Comparison of ENCODE assay signal across 22 cellular contexts in genomic region chr17:75932852-75933251, GRCh38.
"Had no signal": no experiment of that assay in that cellular context is flagged by ENCODE, and none has a peak within 500 bp of the region (broad histone marks: within the 10 kb centered on the region; RNA-seq: fewer than 3 reads in every experiment).

No MANE protein-coding gene starts in this region.

- H3K27ac ChIP-seq: colonic mucosa, esophagus muscularis mucosa, foreskin keratinocyte, gastroesophageal sphincter, heart left ventricle, hepatocyte, left lung, lower lobe of right lung had no signal

- H3K4me3 Mint-ChIP-seq: central memory CD8-positive, alpha-beta T cell; dendritic cell treated with granulocyte-macrophage colony-stimulating factor and Interleukin-4, amounts not matched to agents 40 ng/mL and 50 ng/mL, for 4 days; effector memory CD8-positive, alpha-beta T cell; endodermal cell; immature natural killer cell had no signal

- ATAC-seq: effector memory CD8-positive, alpha-beta T cell; foreskin keratinocyte; gastroesophageal sphincter; heart left ventricle; left cardiac atrium; left lung; left ventricle myocardium superior; lower lobe of right lung had no signal

- H3K27ac Mint-ChIP-seq: dendritic cell treated with granulocyte-macrophage colony-stimulating factor and Interleukin-4, amounts not matched to agents 40 ng/mL and 50 ng/mL, for 4 days; endodermal cell; immature natural killer cell had no signal

- H3K36me3 ChIP-seq: colonic mucosa, heart left ventricle, left lung, lower lobe of right lung had no signal

- H3K27me3 Mint-ChIP-seq: central memory CD8-positive, alpha-beta T cell; effector memory CD8-positive, alpha-beta T cell had no signal

- H3K9me3 ChIP-seq: colonic mucosa, esophagus muscularis mucosa, gastroesophageal sphincter, heart left ventricle, left lung, lower lobe of right lung had no signal

- H3K4me1 ChIP-seq: colonic mucosa, esophagus muscularis mucosa, gastroesophageal sphincter, heart left ventricle, left lung, lower lobe of right lung had no signal

- H3K9me3 Mint-ChIP-seq: central memory CD8-positive, alpha-beta T cell; dendritic cell treated with granulocyte-macrophage colony-stimulating factor and Interleukin-4, amounts not matched to agents 40 ng/mL and 50 ng/mL, for 4 days; effector memory CD8-positive, alpha-beta T cell; endodermal cell; immature natural killer cell had no signal

- H3K79me2 ChIP-seq: hepatocyte had no signal

- H3K4me1 Mint-ChIP-seq: central memory CD8-positive, alpha-beta T cell; endodermal cell; immature natural killer cell had no signal

- H3K4me2 ChIP-seq: hepatocyte had no signal

- H3K27me3 ChIP-seq: colonic mucosa, esophagus muscularis mucosa, foreskin keratinocyte, gastroesophageal sphincter, heart left ventricle, hepatocyte, left lung had no signal

- H3K4me3 ChIP-seq: colonic mucosa, esophagus muscularis mucosa, gastroesophageal sphincter, heart left ventricle, hepatocyte, left lung, lower lobe of right lung had no signal

- DNase-seq: cerebellar nuclear complex; colonic mucosa; cortex of kidney; effector CD8-positive, alpha-beta T cell; effector memory CD8-positive, alpha-beta T cell; endodermal cell; foreskin keratinocyte; heart left ventricle; hypothalamus; immature natural killer cell; islet precursor cell; left cardiac atrium; left lung; left ventricle myocardium superior; lower lobe of right lung; mesenchymal stem cell; midbrain had no signal
